In the genomic region with DNA sequence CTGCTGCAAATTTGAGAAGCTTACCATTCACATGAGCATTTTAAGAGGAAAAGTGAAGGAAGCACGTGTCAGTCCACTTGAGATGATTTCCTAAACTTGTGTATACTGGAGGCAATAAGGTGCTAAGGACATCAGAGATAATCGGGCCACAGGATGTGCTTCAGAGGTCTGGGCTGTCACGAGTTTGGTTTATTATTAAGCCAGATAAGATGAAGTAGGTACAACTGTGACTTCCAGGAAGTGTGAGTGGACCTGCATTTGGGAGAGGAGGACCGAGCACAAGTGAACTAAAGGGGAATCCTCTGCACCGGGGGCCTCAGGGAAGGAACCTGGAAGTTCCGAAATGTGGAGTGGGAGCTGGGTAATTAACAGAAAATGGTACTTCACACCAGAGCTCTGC, we compare ENCODE assay signal across 8 cellular contexts.
A peak's percentile ranks its signal among the peaks of the same experiment; 100 is the strongest.
DNase-seq lines count a peak whose midpoint lies in the region; ATAC-seq lines count a peak whose summit lies in the region.

No MANE protein-coding gene starts in this region.

- peak; percentile 40 for ATAC-seq in HG02623 (IDR thresholded peaks at IDR 0.05; ENCODE audit: unreplicated experiment)

- peak; percentile 42 for DNase-seq in adipocyte (ENCODE audit: low read depth)
- no peak for DNase-seq in 8988T
- DNase-seq in NCI-H1694 (lab: John Stamatoyannopoulos, UW): no peak
- DNase-seq in DMS114 treated with DMSO at 0.1 percent for 48 hours (lab: John Stamatoyannopoulos, UW; ENCODE audit: unreplicated experiment): no peak
- DNase-seq in RPMI8226: no peak

- H3K9me3 ChIP-seq in adipocyte (ENCODE audit: control insufficient read depth, low read length) (peaks cover 11% of the 10 kb centered on the region), muscle layer of duodenum (ENCODE audit: control insufficient read depth in 1 of 2, low read length in 2 of 2) (no peaks in the 10 kb centered on the region)

- H3K9ac ChIP-seq in adipocyte (ENCODE audit: low read length): no peak overlapping the region

- H3K4me1 ChIP-seq in adipocyte (ENCODE audit: control insufficient read depth, insufficient read depth, low read length): peaks cover 15% of the 10 kb centered on the region
- peaks cover 0 to 25% of the 10 kb centered on the region in 2 donors for H3K4me1 ChIP-seq in muscle layer of duodenum (ENCODE audit: control insufficient read depth in 1 of 2, insufficient read depth in 2 of 2, low read length in 2 of 2)

- H3K36me3 ChIP-seq in adipocyte (ENCODE audit: control insufficient read depth, insufficient read depth, low read length, severe bottlenecking) (no peaks in the 10 kb centered on the region), muscle layer of duodenum (ENCODE audit: control insufficient read depth in 1 of 2, insufficient read depth in 2 of 2, low read length in 2 of 2) (no peaks in the 10 kb centered on the region)

- H3K4me3 ChIP-seq in GM08714 (ENCODE audit: low read length) (peak overlapping the region; percentile 72; the same call in 1 of the 2 replicates), adipocyte (ENCODE audit: low read length) (no peak overlapping the region), muscle layer of duodenum (ENCODE audit: low read depth in 1 of 2, low read length in 2 of 2) (peak overlapping the region; percentile 37 to 81)

- H3K27me3 ChIP-seq in adipocyte (replicated peaks; ENCODE audit: control insufficient read depth, insufficient read depth, low read length) (peaks cover 62% of the 10 kb centered on the region), muscle layer of duodenum (ENCODE audit: low read depth, low read length) (peaks cover 3% of the 10 kb centered on the region)

- peak overlapping the region; percentile 2 for H3K27ac ChIP-seq in muscle layer of duodenum (ENCODE audit: low read length)
